ENCODE assay signal across 8 cellular contexts in genomic region chr10:43461950-43462349, GRCh38. TPM values are rescaled to one million over a fixed set of nuclear protein-coding genes. Genes with fewer than 3 reads are reported as not detected.
DNase-seq lines count a peak whose midpoint lies in the region; ATAC-seq and TF ChIP-seq lines count a peak whose summit lies in the region.

No MANE protein-coding gene starts in this region.

- no peak for TF ChIP-seq POLR2A in breast epithelium (IDR thresholded peaks at IDR 0.05)

- no peaks in the 10 kb centered on the region for H4K20me1 ChIP-seq in DND-41 (ENCODE audit: insufficient read depth, low read length)

- peaks cover 8% of the 10 kb centered on the region for H3K4me1 Mint-ChIP-seq in stimulated activated naive CD8-positive, alpha-beta T cell treated with anti-CD3 and anti-CD28 coated beads, Interleukin-15, amount 100 ng/mL, for 72 hours

- no peaks in the 10 kb centered on the region for H3K9me3 Mint-ChIP-seq in stimulated activated naive CD8-positive, alpha-beta T cell treated with anti-CD3 and anti-CD28 coated beads, Interleukin-15, amount 100 ng/mL, for 72 hours

- intact Hi-C loops in breast epithelium (cut with DNase I; ENCODE audit: low total_unique reads) = no loop called here

- no peak overlapping the region for H3K27ac Mint-ChIP-seq in stimulated activated naive CD8-positive, alpha-beta T cell treated with anti-CD3 and anti-CD28 coated beads, Interleukin-15, amount 100 ng/mL, for 72 hours

- DNase-seq in DND-41 (peak; percentile 35), HuH-7 (ENCODE audit: low spot score) (peak; percentile 49), NOMO-1 treated with DMSO at 0.1 percent for 48 hours (lab: John Stamatoyannopoulos, UW; ENCODE audit: unreplicated experiment) (peak; percentile 82), breast epithelium (ENCODE audit: low spot score in 2 of 2) (no peak), kidney glomerular epithelial cell (lab: John Stamatoyannopoulos, UW) (peak; percentile 74), ecto neural progenitor cell (ENCODE audit: low spot score) (no peak)
- DNase-seq in stimulated activated naive CD8-positive, alpha-beta T cell treated with anti-CD3 and anti-CD28 coated beads, Interleukin-15, amount 100 ng/mL, for 72 hours = peak in 1 of 2 donors; percentile 29

- H2AFZ ChIP-seq in DND-41 (ENCODE audit: low read depth, low read length) = peak overlapping the region; percentile 75

- no peak overlapping the region; a peak in 1 of 4 replicates for H3K4me3 ChIP-seq in DND-41 (ENCODE audit: low read depth in 1 of 2, low read length in 2 of 2)
- peak overlapping the region in 1 of 3 donors; percentile 33 for H3K4me3 ChIP-seq in breast epithelium

- H3K79me2 ChIP-seq in DND-41 (ENCODE audit: insufficient read depth, low read length) = peaks cover 2% of the 10 kb centered on the region

- 0 out of 2 replicates have a peak overlapping the region, but pooled peaks have one; percentile 36 for H3K9ac ChIP-seq in DND-41 (ENCODE audit: low read depth, low read length)

- peak overlapping the region; percentile 43 to 58 for H3K4me3 Mint-ChIP-seq in stimulated activated naive CD8-positive, alpha-beta T cell treated with anti-CD3 and anti-CD28 coated beads, Interleukin-15, amount 100 ng/mL, for 72 hours

- H3K27me3 Mint-ChIP-seq in stimulated activated naive CD8-positive, alpha-beta T cell treated with anti-CD3 and anti-CD28 coated beads, Interleukin-15, amount 100 ng/mL, for 72 hours = no peaks in the 10 kb centered on the region

- peak; percentile 94 for ATAC-seq in DND-41 (ENCODE audit: insufficient read depth, low read depth)
- ATAC-seq in GM19463 (IDR thresholded peaks at IDR 0.05; ENCODE audit: unreplicated experiment) = peak; percentile 81
- peak; percentile 84 for ATAC-seq in stimulated activated naive CD8-positive, alpha-beta T cell treated with anti-CD3 and anti-CD28 coated beads, Interleukin-15, amount 100 ng/mL, for 72 hours

- TF ChIP-seq CTCF in DND-41 (IDR thresholded peaks at IDR 0.05; ENCODE audit: borderline replicate concordance, extremely low read depth, low read length, poor library complexity, severe bottlenecking) (peak; percentile 80), breast epithelium (IDR thresholded peaks at IDR 0.05) (peak; percentile 33 to 73 (median 55))

- H3K4me1 ChIP-seq in DND-41 (ENCODE audit: insufficient read depth, low read length) (peaks cover 7% of the 10 kb centered on the region), breast epithelium (no peaks in the 10 kb centered on the region)

- H3K27me3 ChIP-seq in DND-41 (ENCODE audit: insufficient read depth, low read length, poor library complexity) = no peaks in the 10 kb centered on the region
- H3K27me3 ChIP-seq in breast epithelium = no peaks in the 10 kb centered on the region

- H3K9me3 ChIP-seq in DND-41 (ENCODE audit: insufficient read depth, low read length, severe bottlenecking) (no peaks in the 10 kb centered on the region), breast epithelium (no peaks in the 10 kb centered on the region)

- H3K27ac ChIP-seq in DND-41 (ENCODE audit: low read length) (no peak overlapping the region), breast epithelium (no peak overlapping the region)

- H3K4me2 ChIP-seq in DND-41 (ENCODE audit: insufficient read depth, low read length) = peak overlapping the region; percentile 50

- H3K36me3 ChIP-seq in DND-41 (ENCODE audit: insufficient read depth, low read length) (no peaks in the 10 kb centered on the region), breast epithelium (no peaks in the 10 kb centered on the region)

RNA-seq across cellular contexts. Expression of gene ZNF487, which starts 25.0 kb away (rescaled TPM):
- 10 to 100 TPM in 2 of 3 donors, 1 to 10 TPM in 1; 8.5 to 16.4 (median 12.8) TPM for total RNA-seq in breast epithelium

RNA-seq across cellular contexts. Expression of gene HNRNPF, which starts 53.0 kb away (rescaled TPM):
- total RNA-seq in breast epithelium = 100 to 1,000 TPM; 175 to 213 (median 207) TPM

Comparison
In these comparisons a context has a peak if more than half of its experiments do, and no peak if none do; other contexts are left out.
1. DNase-seq: peak in DND-41 (single experiment), HuH-7 (single experiment), NOMO-1 treated with DMSO at 0.1 percent for 48 hours (single experiment) and kidney glomerular epithelial cell (single experiment); none in breast epithelium (0 of 2) and ecto neural progenitor cell (single experiment).
2. Peak in every context shown above with its lines, with median percentiles within 50 percentile points of each other: ATAC-seq.